ENCODE assay signal across 20 cellular contexts in the genomic region with DNA sequence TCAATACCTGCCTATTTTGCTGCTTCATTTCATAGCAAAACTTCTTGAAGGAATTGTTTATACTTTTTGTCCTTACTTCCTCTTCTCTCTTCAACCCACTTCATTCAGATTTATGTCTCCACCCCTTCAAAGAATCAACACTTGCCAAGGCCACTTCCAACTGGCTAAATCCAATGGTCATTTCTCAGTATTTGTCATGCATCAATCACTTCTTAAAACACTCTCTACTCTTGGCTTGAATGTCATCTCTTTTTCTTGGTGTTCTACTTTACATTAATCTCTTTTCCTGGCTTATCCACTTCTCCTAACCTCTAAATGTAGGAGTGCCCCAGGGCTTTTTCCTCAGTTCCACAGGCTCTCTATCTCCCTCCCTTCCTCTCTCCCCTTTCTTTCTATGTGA. TPM values are rescaled to one million over a fixed set of nuclear protein-coding genes. Genes with fewer than 3 reads are reported as not detected.
DNase-seq lines count a peak whose midpoint lies in the region; ATAC-seq and TF ChIP-seq lines count a peak whose summit lies in the region.
"Had no signal": no experiment of that assay in that cellular context is flagged by ENCODE, and none has a peak within 500 bp of the region (broad histone marks: within the 10 kb centered on the region; RNA-seq: fewer than 3 reads in every experiment).

No MANE protein-coding gene starts in this region.

- peaks cover 2% of the 10 kb centered on the region for H3K27me3 Mint-ChIP-seq in dendritic cell treated with granulocyte-macrophage colony-stimulating factor and Interleukin-4, amounts not matched to agents 40 ng/mL and 50 ng/mL, for 4 days

- H3K27me3 ChIP-seq in lower lobe of right lung (ENCODE audit: low read depth), result no peaks in the 10 kb centered on the region

- no peaks in the 10 kb centered on the region for H3K9me3 Mint-ChIP-seq in dendritic cell treated with granulocyte-macrophage colony-stimulating factor and Interleukin-4, amounts not matched to agents 40 ng/mL and 50 ng/mL, for 4 days
- H3K9me3 Mint-ChIP-seq: CD8-positive, alpha-beta T cell; H9 had no signal

- ATAC-seq in lower lobe of right lung (no peak), GM18519 (IDR thresholded peaks at IDR 0.05; ENCODE audit: low FRiP score, unreplicated experiment) (no peak)
- ATAC-seq: A549; CD8-positive, alpha-beta T cell; HCT116 had no signal

- intact Hi-C loops in dendritic cell treated with granulocyte-macrophage colony-stimulating factor and Interleukin-4, amounts not matched to agents 40 ng/mL and 50 ng/mL, for 4 days (cut with micrococcal nuclease), result no loop called here
- intact Hi-C loops in lower lobe of right lung (cut with DNase I), result no loop called here

- no peak overlapping the region for H3K4me3 ChIP-seq in lower lobe of right lung
- H3K4me3 ChIP-seq: A549, GM23248 had no signal

- H3K27ac Mint-ChIP-seq in dendritic cell treated with granulocyte-macrophage colony-stimulating factor and Interleukin-4, amounts not matched to agents 40 ng/mL and 50 ng/mL, for 4 days, result peak overlapping the region; percentile 71
- H3K27ac Mint-ChIP-seq: CD8-positive, alpha-beta T cell; H9 had no signal

- H3K27ac ChIP-seq in lower lobe of right lung, result peak overlapping the region; percentile 73
- H3K27ac ChIP-seq: GM23248 had no signal

- no peaks in the 10 kb centered on the region for H3K9me3 ChIP-seq in lower lobe of right lung
- H3K9me3 ChIP-seq: A549, Caco-2 had no signal

- H3K4me3 Mint-ChIP-seq in dendritic cell treated with granulocyte-macrophage colony-stimulating factor and Interleukin-4, amounts not matched to agents 40 ng/mL and 50 ng/mL, for 4 days, result no peak overlapping the region
- H3K4me3 Mint-ChIP-seq: CD4-positive, CD25-positive, alpha-beta regulatory T cell; CD8-positive, alpha-beta T cell; H9 had no signal

- no peaks in the 10 kb centered on the region for H3K36me3 Mint-ChIP-seq in dendritic cell treated with granulocyte-macrophage colony-stimulating factor and Interleukin-4, amounts not matched to agents 40 ng/mL and 50 ng/mL, for 4 days (ENCODE audit: low read depth)
- H3K36me3 Mint-ChIP-seq: CD4-positive, CD25-positive, alpha-beta regulatory T cell; CD8-positive, alpha-beta T cell had no signal

- no peaks in the 10 kb centered on the region for H3K36me3 ChIP-seq in lower lobe of right lung

- peaks cover 45% of the 10 kb centered on the region for H3K4me1 ChIP-seq in lower lobe of right lung
- H3K4me1 ChIP-seq: Caco-2 had no signal

- TF ChIP-seq CTCF in lower lobe of right lung (IDR thresholded peaks at IDR 0.05), result no peak

- peaks cover 67% of the 10 kb centered on the region for H3K4me1 Mint-ChIP-seq in dendritic cell treated with granulocyte-macrophage colony-stimulating factor and Interleukin-4, amounts not matched to agents 40 ng/mL and 50 ng/mL, for 4 days (ENCODE audit: low read depth)
- H3K4me1 Mint-ChIP-seq: CD4-positive, CD25-positive, alpha-beta regulatory T cell; H9 had no signal

- peak; percentile 40 for DNase-seq in CD1c-positive myeloid dendritic cell (ENCODE audit: extremely low spot score)
- DNase-seq in OCI-M1 (lab: John Stamatoyannopoulos, UW), result peak; percentile 17
- DNase-seq in lower lobe of right lung, result no peak
- DNase-seq in AML-193 (lab: John Stamatoyannopoulos, UW), result no peak
- DNase-seq in activated T-cell treated with anti-CD3 and anti-CD28 coated beads for 4 hours, result no peak
- no peak for DNase-seq in cerebellar cortex (ENCODE audit: low spot score)
- DNase-seq: 8988T; ACHN; C1 segment of cervical spinal cord; Caco-2; CD4-positive, CD25-positive, alpha-beta regulatory T cell; CD8-positive, alpha-beta T cell; DMS153; GF-D8; GM23248; H9 had no signal

RNA-seq across cellular contexts. Expression of a gene that starts 8.3 kb away (rescaled TPM):
- total RNA-seq in lower lobe of right lung, result 89.9 TPM

Comparison
In these comparisons a context has a peak if more than half of its experiments do, and no peak if none do; other contexts are left out.
1. DNase-seq: peak in CD1c-positive myeloid dendritic cell (single experiment) and OCI-M1 (single experiment); none in lower lobe of right lung (single experiment), AML-193 (0 of 2), activated T-cell treated with anti-CD3 and anti-CD28 coated beads for 4 hours (single experiment) and cerebellar cortex (single experiment).